Comparison of ENCODE assay signal across 2 cellular contexts in the genomic region with DNA sequence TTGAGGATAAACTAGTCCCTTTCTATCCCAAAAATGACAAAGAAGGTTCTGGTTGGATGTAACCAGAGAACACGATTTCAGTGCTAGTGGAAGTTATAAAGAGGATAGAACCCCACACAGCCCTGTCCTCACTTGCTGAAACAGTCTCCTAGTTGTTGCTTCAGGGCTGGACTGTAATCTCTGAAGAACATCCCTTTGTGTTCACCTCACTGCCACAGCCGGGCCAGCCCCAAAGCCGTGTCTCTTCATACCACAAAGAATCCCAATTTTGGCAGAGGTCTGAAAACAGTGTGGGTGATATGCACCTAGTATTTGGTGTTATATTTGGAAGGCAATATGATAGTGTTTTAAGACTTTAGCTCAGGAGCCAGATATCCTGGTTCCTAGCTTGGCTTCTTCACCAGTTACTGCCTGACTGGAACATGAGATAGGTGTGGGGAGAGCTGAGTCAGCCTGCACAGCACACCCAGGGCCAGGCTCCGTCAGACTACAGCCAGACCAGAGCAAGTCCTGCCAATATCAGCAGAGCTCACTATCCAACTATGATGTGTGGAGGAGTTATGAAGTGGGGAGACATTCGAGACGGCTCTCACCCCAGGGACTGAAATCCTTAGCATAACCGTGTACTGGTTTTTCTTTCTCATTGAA.
TF ChIP-seq lines count a peak whose summit lies in the region.

No MANE protein-coding gene starts in this region.

TF ChIP-seq in K562, 482 proteins besides CTCF, POLR2A, EP300 and RAD21 (continued from another document and continues in another):
- TF ChIP-seq, protein P1, sequence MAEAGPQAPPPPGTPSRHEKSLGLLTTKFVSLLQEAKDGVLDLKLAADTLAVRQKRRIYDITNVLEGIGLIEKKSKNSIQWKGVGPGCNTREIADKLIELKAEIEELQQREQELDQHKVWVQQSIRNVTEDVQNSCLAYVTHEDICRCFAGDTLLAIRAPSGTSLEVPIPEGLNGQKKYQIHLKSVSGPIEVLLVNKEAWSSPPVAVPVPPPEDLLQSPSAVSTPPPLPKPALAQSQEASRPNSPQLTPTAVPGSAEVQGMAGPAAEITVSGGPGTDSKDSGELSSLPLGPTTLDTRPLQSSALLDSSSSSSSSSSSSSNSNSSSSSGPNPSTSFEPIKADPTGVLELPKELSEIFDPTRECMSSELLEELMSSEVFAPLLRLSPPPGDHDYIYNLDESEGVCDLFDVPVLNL (CRISPR knock-in tag; IDR thresholded peaks at IDR 0.05; ENCODE audit: low read depth), result no peak
- peak; percentile 49 for TF ChIP-seq TCF3 (CRISPR knock-in tag; IDR thresholded peaks at IDR 0.05)
- TF ChIP-seq CAMTA2 (CRISPR knock-in tag; conservative IDR thresholded peaks at IDR 0.05), result no peak
- no peak for TF ChIP-seq ESRRB (CRISPR knock-in tag; IDR thresholded peaks at IDR 0.05; ENCODE audit: borderline replicate concordance)
- TF ChIP-seq SREBF2 (CRISPR knock-in tag; IDR thresholded peaks at IDR 0.05), result no peak
- TF ChIP-seq ZNF23 (CRISPR knock-in tag; IDR thresholded peaks at IDR 0.05), result no peak
- TF ChIP-seq PHB (CRISPR knock-in tag; IDR thresholded peaks at IDR 0.05), result no peak
- no peak for TF ChIP-seq ATF1 (CRISPR knock-in tag; IDR thresholded peaks at IDR 0.05)
- 0 out of 2 replicates have a peak, but pooled peaks have one; percentile 18 for TF ChIP-seq ATF1 (tag; IDR thresholded peaks at IDR 0.05)
- TF ChIP-seq, protein P2, sequence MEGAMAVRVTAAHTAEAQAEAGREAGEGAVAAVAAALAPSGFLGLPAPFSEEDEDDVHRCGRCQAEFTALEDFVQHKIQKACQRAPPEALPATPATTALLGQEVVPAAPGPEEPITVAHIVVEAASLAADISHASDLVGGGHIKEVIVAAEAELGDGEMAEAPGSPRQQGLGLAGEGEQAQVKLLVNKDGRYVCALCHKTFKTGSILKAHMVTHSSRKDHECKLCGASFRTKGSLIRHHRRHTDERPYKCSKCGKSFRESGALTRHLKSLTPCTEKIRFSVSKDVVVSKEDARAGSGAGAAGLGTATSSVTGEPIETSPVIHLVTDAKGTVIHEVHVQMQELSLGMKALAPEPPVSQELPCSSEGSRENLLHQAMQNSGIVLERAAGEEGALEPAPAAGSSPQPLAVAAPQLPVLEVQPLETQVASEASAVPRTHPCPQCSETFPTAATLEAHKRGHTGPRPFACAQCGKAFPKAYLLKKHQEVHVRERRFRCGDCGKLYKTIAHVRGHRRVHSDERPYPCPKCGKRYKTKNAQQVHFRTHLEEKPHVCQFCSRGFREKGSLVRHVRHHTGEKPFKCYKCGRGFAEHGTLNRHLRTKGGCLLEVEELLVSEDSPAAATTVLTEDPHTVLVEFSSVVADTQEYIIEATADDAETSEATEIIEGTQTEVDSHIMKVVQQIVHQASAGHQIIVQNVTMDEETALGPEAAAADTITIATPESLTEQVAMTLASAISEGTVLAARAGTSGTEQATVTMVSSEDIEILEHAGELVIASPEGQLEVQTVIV (CRISPR knock-in tag; IDR thresholded peaks at IDR 0.05; ENCODE audit: borderline replicate concordance), result no peak
- TF ChIP-seq, protein P3, sequence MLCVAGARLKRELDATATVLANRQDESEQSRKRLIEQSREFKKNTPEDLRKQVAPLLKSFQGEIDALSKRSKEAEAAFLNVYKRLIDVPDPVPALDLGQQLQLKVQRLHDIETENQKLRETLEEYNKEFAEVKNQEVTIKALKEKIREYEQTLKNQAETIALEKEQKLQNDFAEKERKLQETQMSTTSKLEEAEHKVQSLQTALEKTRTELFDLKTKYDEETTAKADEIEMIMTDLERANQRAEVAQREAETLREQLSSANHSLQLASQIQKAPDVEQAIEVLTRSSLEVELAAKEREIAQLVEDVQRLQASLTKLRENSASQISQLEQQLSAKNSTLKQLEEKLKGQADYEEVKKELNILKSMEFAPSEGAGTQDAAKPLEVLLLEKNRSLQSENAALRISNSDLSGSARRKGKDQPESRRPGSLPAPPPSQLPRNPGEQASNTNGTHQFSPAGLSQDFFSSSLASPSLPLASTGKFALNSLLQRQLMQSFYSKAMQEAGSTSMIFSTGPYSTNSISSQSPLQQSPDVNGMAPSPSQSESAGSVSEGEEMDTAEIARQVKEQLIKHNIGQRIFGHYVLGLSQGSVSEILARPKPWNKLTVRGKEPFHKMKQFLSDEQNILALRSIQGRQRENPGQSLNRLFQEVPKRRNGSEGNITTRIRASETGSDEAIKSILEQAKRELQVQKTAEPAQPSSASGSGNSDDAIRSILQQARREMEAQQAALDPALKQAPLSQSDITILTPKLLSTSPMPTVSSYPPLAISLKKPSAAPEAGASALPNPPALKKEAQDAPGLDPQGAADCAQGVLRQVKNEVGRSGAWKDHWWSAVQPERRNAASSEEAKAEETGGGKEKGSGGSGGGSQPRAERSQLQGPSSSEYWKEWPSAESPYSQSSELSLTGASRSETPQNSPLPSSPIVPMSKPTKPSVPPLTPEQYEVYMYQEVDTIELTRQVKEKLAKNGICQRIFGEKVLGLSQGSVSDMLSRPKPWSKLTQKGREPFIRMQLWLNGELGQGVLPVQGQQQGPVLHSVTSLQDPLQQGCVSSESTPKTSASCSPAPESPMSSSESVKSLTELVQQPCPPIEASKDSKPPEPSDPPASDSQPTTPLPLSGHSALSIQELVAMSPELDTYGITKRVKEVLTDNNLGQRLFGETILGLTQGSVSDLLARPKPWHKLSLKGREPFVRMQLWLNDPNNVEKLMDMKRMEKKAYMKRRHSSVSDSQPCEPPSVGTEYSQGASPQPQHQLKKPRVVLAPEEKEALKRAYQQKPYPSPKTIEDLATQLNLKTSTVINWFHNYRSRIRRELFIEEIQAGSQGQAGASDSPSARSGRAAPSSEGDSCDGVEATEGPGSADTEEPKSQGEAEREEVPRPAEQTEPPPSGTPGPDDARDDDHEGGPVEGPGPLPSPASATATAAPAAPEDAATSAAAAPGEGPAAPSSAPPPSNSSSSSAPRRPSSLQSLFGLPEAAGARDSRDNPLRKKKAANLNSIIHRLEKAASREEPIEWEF (CRISPR knock-in tag; IDR thresholded peaks at IDR 0.05), result no peak
- TF ChIP-seq TRIM28 (IDR thresholded peaks at IDR 0.05), result no peak
- 0 out of 4 replicates have a peak, but pooled peaks of 1 of the 2 experiments have one; percentile 36 for TF ChIP-seq HDAC1 (IDR thresholded peaks at IDR 0.05)
- peak; percentile 69 for TF ChIP-seq SMARCA4 (IDR thresholded peaks at IDR 0.05)
- TF ChIP-seq RCOR1 (IDR thresholded peaks at IDR 0.05; ENCODE audit: borderline replicate concordance in 1 of 2, low read depth in 2 of 2, low read length in 2 of 2), result no peak
- 0 out of 2 replicates have a peak, but pooled peaks have one; percentile 14 for TF ChIP-seq LARP7 (IDR thresholded peaks at IDR 0.05)
- TF ChIP-seq BDP1 (IDR thresholded peaks at IDR 0.05; ENCODE audit: insufficient read depth, insufficient read length), result no peak
- peak; percentile 69 for TF ChIP-seq FOSL1 (tag; conservative IDR thresholded peaks at IDR 0.05)
- TF ChIP-seq, protein P4, sequence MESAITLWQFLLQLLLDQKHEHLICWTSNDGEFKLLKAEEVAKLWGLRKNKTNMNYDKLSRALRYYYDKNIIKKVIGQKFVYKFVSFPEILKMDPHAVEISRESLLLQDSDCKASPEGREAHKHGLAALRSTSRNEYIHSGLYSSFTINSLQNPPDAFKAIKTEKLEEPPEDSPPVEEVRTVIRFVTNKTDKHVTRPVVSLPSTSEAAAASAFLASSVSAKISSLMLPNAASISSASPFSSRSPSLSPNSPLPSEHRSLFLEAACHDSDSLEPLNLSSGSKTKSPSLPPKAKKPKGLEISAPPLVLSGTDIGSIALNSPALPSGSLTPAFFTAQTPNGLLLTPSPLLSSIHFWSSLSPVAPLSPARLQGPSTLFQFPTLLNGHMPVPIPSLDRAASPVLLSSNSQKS (CRISPR knock-in tag; IDR thresholded peaks at IDR 0.05), result no peak

TF ChIP-seq in WTC11, 78 proteins besides CTCF, POLR2A, EP300 and RAD21 (continued from another document):
- TF ChIP-seq, protein P5, sequence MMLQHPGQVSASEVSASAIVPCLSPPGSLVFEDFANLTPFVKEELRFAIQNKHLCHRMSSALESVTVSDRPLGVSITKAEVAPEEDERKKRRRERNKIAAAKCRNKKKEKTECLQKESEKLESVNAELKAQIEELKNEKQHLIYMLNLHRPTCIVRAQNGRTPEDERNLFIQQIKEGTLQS (CRISPR knock-in tag; conservative IDR thresholded peaks at IDR 0.05), result no peak
